In the genomic region with DNA sequence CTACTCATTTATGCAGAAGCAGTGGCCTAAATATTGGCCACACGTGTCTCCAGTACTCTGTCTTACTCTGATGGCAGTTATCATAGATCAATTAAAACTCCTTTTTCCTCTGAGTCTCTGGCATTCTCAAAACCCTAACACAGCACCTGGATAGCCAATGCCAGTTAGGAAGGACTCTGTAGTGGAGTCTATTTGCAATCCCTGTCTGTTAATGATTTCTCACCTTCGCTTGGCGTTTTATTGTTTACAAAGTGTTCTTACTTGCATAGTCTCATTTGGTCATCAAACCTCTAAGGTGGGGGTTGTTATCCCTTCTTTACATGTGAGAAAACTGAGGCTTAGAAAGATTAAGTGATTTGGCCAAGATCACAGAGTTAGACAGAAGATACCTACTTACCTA, we compare ENCODE assay signal across 20 cellular contexts.
DNase-seq lines count a peak whose midpoint lies in the region; ATAC-seq and TF ChIP-seq lines count a peak whose summit lies in the region.
"Had no signal": no experiment of that assay in that cellular context is flagged by ENCODE, and none has a peak within 500 bp of the region (broad histone marks: within the 10 kb centered on the region; RNA-seq: fewer than 3 reads in every experiment).

No MANE protein-coding gene starts in this region.

- no TSS peak for BruUV-seq in Calu3 (replicated peaks; lab: Mats Ljungman, UMichigan)

- no peak overlapping the region for H3K4me3 ChIP-seq in OCI-LY3 (ENCODE audit: low read length)
- H3K4me3 ChIP-seq in mucosa of descending colon, result no peak overlapping the region
- H3K4me3 ChIP-seq in upper lobe of left lung, result no peak overlapping the region
- H3K4me3 ChIP-seq: A549; BLaER1 treated with 17β-estradiol and CSF1 and Interleukin-3, amounts not matched to agents 10 nM and 100 nM had no signal

- ATAC-seq in mucosa of descending colon, result peak; percentile 91
- no peak for ATAC-seq in upper lobe of left lung (ENCODE audit: low FRiP score in 2 of 2)
- no peak for ATAC-seq in GM19455 (IDR thresholded peaks at IDR 0.05; ENCODE audit: unreplicated experiment)
- ATAC-seq: A549 had no signal

- CTCF ChIA-PET in Calu3 (lab: Charles Lee), result no interaction called here

- H3K27ac ChIP-seq in OCI-LY3 (ENCODE audit: low read length) (no peak overlapping the region), upper lobe of left lung (no peak overlapping the region)
- H3K27ac ChIP-seq: A549; BLaER1 treated with 17β-estradiol and CSF1 and Interleukin-3, amounts not matched to agents 10 nM and 100 nM had no signal

- TF ChIP-seq CTCF in Calu3 (IDR thresholded peaks at IDR 0.05; ENCODE audit: unreplicated experiment) (no peak), OCI-LY3 (IDR thresholded peaks at IDR 0.05; ENCODE audit: low read depth, low read length) (no peak), mucosa of descending colon (IDR thresholded peaks at IDR 0.05) (no peak), upper lobe of left lung (IDR thresholded peaks at IDR 0.05) (no peak)

- H3K9me3 Mint-ChIP-seq in Calu3 (ENCODE audit: low read depth, unreplicated experiment), result peaks cover 3% of the 10 kb centered on the region

- H3K4me3 Mint-ChIP-seq in Calu3 (ENCODE audit: low read depth, unreplicated experiment), result peak overlapping the region; percentile 49
- H3K4me3 Mint-ChIP-seq: CD8-positive, alpha-beta memory T cell had no signal

- H3K27ac Mint-ChIP-seq in Calu3 (ENCODE audit: unreplicated experiment), result peak overlapping the region; percentile 39

- no peak overlapping the region for H2AFZ ChIP-seq in OCI-LY3 (ENCODE audit: low read depth, low read length)

- H3K9me3 ChIP-seq in OCI-LY3 (ENCODE audit: insufficient read depth, low read length) (no peaks in the 10 kb centered on the region), mucosa of descending colon (no peaks in the 10 kb centered on the region), upper lobe of left lung (no peaks in the 10 kb centered on the region)
- H3K9me3 ChIP-seq: A549 had no signal

- H3K9ac ChIP-seq in OCI-LY3 (ENCODE audit: low read length), result no peak overlapping the region
- H3K9ac ChIP-seq: BLaER1 treated with 17β-estradiol and CSF1 and Interleukin-3, amounts not matched to agents 10 nM and 100 nM had no signal

- DNase-seq in Calu3 (peak; percentile 1), kidney glomerular epithelial cell (lab: John Stamatoyannopoulos, UW) (peak; percentile 12), mucosa of descending colon (peak in 1 of 3 donors; percentile 12), ecto neural progenitor cell (ENCODE audit: low spot score) (no peak), NCI-H1930 (lab: John Stamatoyannopoulos, UW) (no peak), upper lobe of left lung (no peak)
- DNase-seq: CD8-positive, alpha-beta memory T cell; GOT3; NCI-H1048; NCI-H146; NCI-H2081 treated with DMSO at 0.1 percent for 48 hours; NCI-H2227 treated with DMSO at 0.1 percent for 48 hours; NK-92 treated with Interleukin-12 subunit alpha and Interleukin-12 subunit beta, amount 100 ng/mL, for 24 hours; OCI-M1; RPMI8226; SIG-M5 had no signal

- no peaks in the 10 kb centered on the region for H3K36me3 ChIP-seq in OCI-LY3 (replicated peaks; ENCODE audit: low read depth, low read length)
- H3K36me3 ChIP-seq in mucosa of descending colon (ENCODE audit: low read depth), result no peaks in the 10 kb centered on the region
- no peaks in the 10 kb centered on the region for H3K36me3 ChIP-seq in upper lobe of left lung
- H3K36me3 ChIP-seq: BLaER1 treated with 17β-estradiol and CSF1 and Interleukin-3, amounts not matched to agents 10 nM and 100 nM had no signal

- no peaks in the 10 kb centered on the region for H3K27me3 Mint-ChIP-seq in Calu3 (ENCODE audit: unreplicated experiment)
- H3K27me3 Mint-ChIP-seq: CD8-positive, alpha-beta memory T cell had no signal

- 40 to 52% methylated on average over 3 of the region's 3 CpGs for WGBS in upper lobe of left lung, 2 donors

- intact Hi-C loops in Calu3 (cut with micrococcal nuclease; ENCODE audit: unreplicated experiment), result no loop called here
- intact Hi-C loops in mucosa of descending colon (cut with DNase I, micrococcal nuclease), result no loop called here

- peak overlapping the region; percentile 18 for H3K4me2 ChIP-seq in OCI-LY3 (ENCODE audit: low read length)
- H3K4me2 ChIP-seq: A549; BLaER1 treated with 17β-estradiol and CSF1 and Interleukin-3, amounts not matched to agents 10 nM and 100 nM had no signal

- H3K27me3 ChIP-seq in OCI-LY3 (ENCODE audit: low read depth, low read length), result no peaks in the 10 kb centered on the region
- H3K27me3 ChIP-seq in upper lobe of left lung, result no peaks in the 10 kb centered on the region
- H3K27me3 ChIP-seq: BLaER1 treated with 17β-estradiol and CSF1 and Interleukin-3, amounts not matched to agents 10 nM and 100 nM had no signal

- peaks cover 13% of the 10 kb centered on the region for H3K4me1 Mint-ChIP-seq in Calu3 (ENCODE audit: low read depth, unreplicated experiment)

- H3K36me3 Mint-ChIP-seq in Calu3 (ENCODE audit: insufficient read depth, unreplicated experiment), result no peaks in the 10 kb centered on the region
- H3K36me3 Mint-ChIP-seq: CD8-positive, alpha-beta memory T cell had no signal

- no peaks in the 10 kb centered on the region for H4K20me1 ChIP-seq in OCI-LY3 (ENCODE audit: insufficient read depth, low read length)
- H4K20me1 ChIP-seq: BLaER1 treated with 17β-estradiol and CSF1 and Interleukin-3, amounts not matched to agents 10 nM and 100 nM had no signal

- H3K4me1 ChIP-seq in OCI-LY3 (ENCODE audit: low read length) (peaks cover 14% of the 10 kb centered on the region), mucosa of descending colon (ENCODE audit: low read depth) (peaks cover 10% of the 10 kb centered on the region), upper lobe of left lung (no peaks in the 10 kb centered on the region)
- H3K4me1 ChIP-seq: A549 had no signal

- no peak for TF ChIP-seq POLR2A in upper lobe of left lung (IDR thresholded peaks at IDR 0.05)

- no peaks in the 10 kb centered on the region for H3K79me2 ChIP-seq in OCI-LY3 (ENCODE audit: low read length)

- no peak for TF ChIP-seq EP300 in upper lobe of left lung (IDR thresholded peaks at IDR 0.05)

Comparison
In these comparisons a context has a peak if more than half of its experiments do, and no peak if none do; other contexts are left out.
1. DNase-seq: peak in Calu3 (single experiment) and kidney glomerular epithelial cell (single experiment); none in ecto neural progenitor cell (single experiment), NCI-H1930 (0 of 2) and upper lobe of left lung (0 of 2).